5 cellular contexts compared by ENCODE assay signal in genomic region chr10:128431997-128432396, GRCh38.
"Had no signal": no experiment of that assay in that cellular context is flagged by ENCODE, and none has a peak within 500 bp of the region (broad histone marks: within the 10 kb centered on the region; RNA-seq: fewer than 3 reads in every experiment).

No MANE protein-coding gene starts in this region.

- H3K27ac ChIP-seq: GM23248 had no signal

- H3K4me3 Mint-ChIP-seq: H9 had no signal

- H2AFZ ChIP-seq: GM23248 had no signal

- H3K4me3 ChIP-seq: GM23248, K562 had no signal

- DNase-seq: GM23248, H9, HCEC 1CT, IMR-90 had no signal

- H3K9ac ChIP-seq: GM23248 had no signal

- ATAC-seq: K562 had no signal

- H3K9me3 Mint-ChIP-seq: H9 had no signal
